In the genomic region with DNA sequence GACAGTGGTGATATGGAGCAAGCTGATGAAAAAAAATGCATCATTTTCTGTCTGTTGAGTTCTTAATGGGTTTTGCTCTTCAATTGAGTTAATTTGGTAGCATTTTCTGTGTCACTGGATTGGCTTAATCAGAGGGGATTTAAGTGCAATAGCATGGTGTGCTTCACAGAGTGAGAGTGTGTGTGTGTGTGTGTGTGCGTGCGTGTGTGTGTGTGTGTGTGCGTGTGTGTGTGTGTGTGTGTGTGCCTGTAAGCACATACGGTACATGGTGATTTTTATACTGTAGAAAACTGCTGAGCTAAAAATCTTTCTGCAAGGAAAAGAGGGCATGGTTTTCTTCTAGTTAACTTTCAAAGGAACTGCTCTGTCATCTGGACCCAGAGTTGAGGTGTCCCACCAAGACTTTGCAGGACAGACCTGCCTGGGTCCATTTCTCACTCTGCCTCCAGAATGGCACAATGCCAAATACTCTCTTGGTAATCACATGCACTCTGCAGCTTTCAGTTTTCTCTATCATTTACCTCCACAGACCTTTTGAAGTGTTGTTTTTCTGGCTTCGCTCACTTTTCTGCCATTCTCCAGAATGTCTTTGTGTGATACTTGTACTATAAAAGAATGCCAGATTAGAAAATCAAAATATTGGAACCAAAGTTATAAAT, we compare ENCODE assay signal across 1 cellular context.
TF ChIP-seq lines count a peak whose summit lies in the region.

No MANE protein-coding gene starts in this region.

TF ChIP-seq in HEK293, 187 proteins besides CTCF, POLR2A, EP300 and RAD21 (continued from another document):
- TF ChIP-seq, protein P1, sequence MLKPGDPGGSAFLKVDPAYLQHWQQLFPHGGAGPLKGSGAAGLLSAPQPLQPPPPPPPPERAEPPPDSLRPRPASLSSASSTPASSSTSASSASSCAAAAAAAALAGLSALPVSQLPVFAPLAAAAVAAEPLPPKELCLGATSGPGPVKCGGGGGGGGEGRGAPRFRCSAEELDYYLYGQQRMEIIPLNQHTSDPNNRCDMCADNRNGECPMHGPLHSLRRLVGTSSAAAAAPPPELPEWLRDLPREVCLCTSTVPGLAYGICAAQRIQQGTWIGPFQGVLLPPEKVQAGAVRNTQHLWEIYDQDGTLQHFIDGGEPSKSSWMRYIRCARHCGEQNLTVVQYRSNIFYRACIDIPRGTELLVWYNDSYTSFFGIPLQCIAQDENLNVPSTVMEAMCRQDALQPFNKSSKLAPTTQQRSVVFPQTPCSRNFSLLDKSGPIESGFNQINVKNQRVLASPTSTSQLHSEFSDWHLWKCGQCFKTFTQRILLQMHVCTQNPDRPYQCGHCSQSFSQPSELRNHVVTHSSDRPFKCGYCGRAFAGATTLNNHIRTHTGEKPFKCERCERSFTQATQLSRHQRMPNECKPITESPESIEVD (tag by site-specific recombination; IDR thresholded peaks at IDR 0.05), result peak; percentile 67
- TF ChIP-seq HOXC10 (CRISPR knock-in tag; IDR thresholded peaks at IDR 0.05) (no peak), FEZF1 (tag by site-specific recombination; IDR thresholded peaks at IDR 0.05) (peak; percentile 71), ZNF558 (tag by site-specific recombination; IDR thresholded peaks at IDR 0.05) (no peak), ZBTB1 (tag by site-specific recombination; IDR thresholded peaks at IDR 0.05) (no peak)
- TF ChIP-seq, protein P2, sequence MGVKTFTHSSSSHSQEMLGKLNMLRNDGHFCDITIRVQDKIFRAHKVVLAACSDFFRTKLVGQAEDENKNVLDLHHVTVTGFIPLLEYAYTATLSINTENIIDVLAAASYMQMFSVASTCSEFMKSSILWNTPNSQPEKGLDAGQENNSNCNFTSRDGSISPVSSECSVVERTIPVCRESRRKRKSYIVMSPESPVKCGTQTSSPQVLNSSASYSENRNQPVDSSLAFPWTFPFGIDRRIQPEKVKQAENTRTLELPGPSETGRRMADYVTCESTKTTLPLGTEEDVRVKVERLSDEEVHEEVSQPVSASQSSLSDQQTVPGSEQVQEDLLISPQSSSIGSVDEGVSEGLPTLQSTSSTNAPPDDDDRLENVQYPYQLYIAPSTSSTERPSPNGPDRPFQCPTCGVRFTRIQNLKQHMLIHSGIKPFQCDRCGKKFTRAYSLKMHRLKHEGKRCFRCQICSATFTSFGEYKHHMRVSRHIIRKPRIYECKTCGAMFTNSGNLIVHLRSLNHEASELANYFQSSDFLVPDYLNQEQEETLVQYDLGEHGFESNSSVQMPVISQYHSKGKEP (tag by site-specific recombination; IDR thresholded peaks at IDR 0.05), result peak; percentile 28; the same call in 1 of the 2 replicates
- TF ChIP-seq, protein P3, sequence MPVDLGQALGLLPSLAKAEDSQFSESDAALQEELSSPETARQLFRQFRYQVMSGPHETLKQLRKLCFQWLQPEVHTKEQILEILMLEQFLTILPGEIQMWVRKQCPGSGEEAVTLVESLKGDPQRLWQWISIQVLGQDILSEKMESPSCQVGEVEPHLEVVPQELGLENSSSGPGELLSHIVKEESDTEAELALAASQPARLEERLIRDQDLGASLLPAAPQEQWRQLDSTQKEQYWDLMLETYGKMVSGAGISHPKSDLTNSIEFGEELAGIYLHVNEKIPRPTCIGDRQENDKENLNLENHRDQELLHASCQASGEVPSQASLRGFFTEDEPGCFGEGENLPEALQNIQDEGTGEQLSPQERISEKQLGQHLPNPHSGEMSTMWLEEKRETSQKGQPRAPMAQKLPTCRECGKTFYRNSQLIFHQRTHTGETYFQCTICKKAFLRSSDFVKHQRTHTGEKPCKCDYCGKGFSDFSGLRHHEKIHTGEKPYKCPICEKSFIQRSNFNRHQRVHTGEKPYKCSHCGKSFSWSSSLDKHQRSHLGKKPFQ (tag by site-specific recombination; IDR thresholded peaks at IDR 0.05), result peak; percentile 59; the same call in 1 of the 2 replicates
- TF ChIP-seq, protein P4, sequence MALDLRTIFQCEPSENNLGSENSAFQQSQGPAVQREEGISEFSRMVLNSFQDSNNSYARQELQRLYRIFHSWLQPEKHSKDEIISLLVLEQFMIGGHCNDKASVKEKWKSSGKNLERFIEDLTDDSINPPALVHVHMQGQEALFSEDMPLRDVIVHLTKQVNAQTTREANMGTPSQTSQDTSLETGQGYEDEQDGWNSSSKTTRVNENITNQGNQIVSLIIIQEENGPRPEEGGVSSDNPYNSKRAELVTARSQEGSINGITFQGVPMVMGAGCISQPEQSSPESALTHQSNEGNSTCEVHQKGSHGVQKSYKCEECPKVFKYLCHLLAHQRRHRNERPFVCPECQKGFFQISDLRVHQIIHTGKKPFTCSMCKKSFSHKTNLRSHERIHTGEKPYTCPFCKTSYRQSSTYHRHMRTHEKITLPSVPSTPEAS (tag by site-specific recombination; IDR thresholded peaks at IDR 0.05), result peak; percentile 97
